13 cellular contexts compared by ENCODE assay signal in genomic region chr20:24970030-24970553, GRCh38. TPM values are rescaled to one million over a fixed set of nuclear protein-coding genes. Genes with fewer than 3 reads are reported as not detected.
DNase-seq lines count a peak whose midpoint lies in the region; ATAC-seq and TF ChIP-seq lines count a peak whose summit lies in the region.
"Had no signal": no experiment of that assay in that cellular context is flagged by ENCODE, and none has a peak within 500 bp of the region (broad histone marks: within the 10 kb centered on the region; RNA-seq: fewer than 3 reads in every experiment).

No MANE protein-coding gene starts in this region.

- TF ChIP-seq CTCF in glutamatergic neuron (IDR thresholded peaks at IDR 0.05; ENCODE audit: partially characterized antibody, unreplicated experiment), result no peak

- DNase-seq in activated T-cell treated with anti-CD3 and anti-CD28 coated beads, Interleukin-2, amount 50 U/mL, for 72 hours, result no peak
- no peak for DNase-seq in activated T-cell treated with anti-CD3 and anti-CD28 coated beads, Interleukin-2, amount 50 U/mL, for 4 hours
- no peak for DNase-seq in glutamatergic neuron
- DNase-seq in NCI-H2227 (lab: John Stamatoyannopoulos, UW; ENCODE audit: unreplicated experiment), result no peak
- no peak for DNase-seq in NCI-H446 (lab: John Stamatoyannopoulos, UW)
- DNase-seq: DMS153, NCI-H1417 treated with DMSO at 0.1 percent for 48 hours, NCI-H2029 treated with DMSO at 0.1 percent for 48 hours, NCI-H524 treated with DMSO at 0.1 percent for 48 hours, PC-3 had no signal

- H3K9me3 Mint-ChIP-seq in activated T-cell treated with anti-CD3 and anti-CD28 coated beads, Interleukin-2, amount 50 U/mL, for 72 hours, result no peaks in the 10 kb centered on the region
- H3K9me3 Mint-ChIP-seq in activated T-cell treated with anti-CD3 and anti-CD28 coated beads, Interleukin-2, amount 50 U/mL, for 4 hours, result no peaks in the 10 kb centered on the region
- peaks cover 31% of the 10 kb centered on the region for H3K9me3 Mint-ChIP-seq in glutamatergic neuron (ENCODE audit: unreplicated experiment)

- peaks cover 6 to 41% of the 10 kb centered on the region in 2 donors for H3K36me3 Mint-ChIP-seq in activated T-cell treated with anti-CD3 and anti-CD28 coated beads, Interleukin-2, amount 50 U/mL, for 72 hours (ENCODE audit: insufficient read depth in 2 of 2)
- H3K36me3 Mint-ChIP-seq in activated T-cell treated with anti-CD3 and anti-CD28 coated beads, Interleukin-2, amount 50 U/mL, for 4 hours (ENCODE audit: insufficient read depth), result peaks cover 69% of the 10 kb centered on the region
- H3K36me3 Mint-ChIP-seq in glutamatergic neuron (ENCODE audit: unreplicated experiment), result no peaks in the 10 kb centered on the region

- no peak for ATAC-seq in activated T-cell treated with anti-CD3 and anti-CD28 coated beads, Interleukin-2, amount 50 U/mL, for 72 hours (replicated peaks in 1 of 2)
- no peak for ATAC-seq in activated T-cell treated with anti-CD3 and anti-CD28 coated beads, Interleukin-2, amount 50 U/mL, for 4 hours
- ATAC-seq in GM19463 (IDR thresholded peaks at IDR 0.05; ENCODE audit: unreplicated experiment) (peak; percentile 43), GM21737 (IDR thresholded peaks at IDR 0.05; ENCODE audit: unreplicated experiment) (no peak)
- ATAC-seq: PC-3 had no signal

- H3K27ac Mint-ChIP-seq in activated T-cell treated with anti-CD3 and anti-CD28 coated beads, Interleukin-2, amount 50 U/mL, for 72 hours, result peak overlapping the region; percentile 56
- peak overlapping the region; percentile 45 for H3K27ac Mint-ChIP-seq in glutamatergic neuron (ENCODE audit: unreplicated experiment)

- H3K4me3 Mint-ChIP-seq in activated T-cell treated with anti-CD3 and anti-CD28 coated beads, Interleukin-2, amount 50 U/mL, for 72 hours, result no peak overlapping the region
- no peak overlapping the region for H3K4me3 Mint-ChIP-seq in activated T-cell treated with anti-CD3 and anti-CD28 coated beads, Interleukin-2, amount 50 U/mL, for 4 hours
- H3K4me3 Mint-ChIP-seq in glutamatergic neuron (ENCODE audit: unreplicated experiment), result peak overlapping the region; percentile 25

- peaks cover 9% of the 10 kb centered on the region for H3K4me1 Mint-ChIP-seq in activated T-cell treated with anti-CD3 and anti-CD28 coated beads, Interleukin-2, amount 50 U/mL, for 72 hours (ENCODE audit: low read depth)
- peaks cover 7% of the 10 kb centered on the region for H3K4me1 Mint-ChIP-seq in activated T-cell treated with anti-CD3 and anti-CD28 coated beads, Interleukin-2, amount 50 U/mL, for 4 hours (ENCODE audit: low read depth)
- H3K4me1 Mint-ChIP-seq in glutamatergic neuron (ENCODE audit: low read depth, unreplicated experiment), result peaks cover 69% of the 10 kb centered on the region

- no peaks in the 10 kb centered on the region for H3K27me3 Mint-ChIP-seq in activated T-cell treated with anti-CD3 and anti-CD28 coated beads, Interleukin-2, amount 50 U/mL, for 72 hours (ENCODE audit: low read depth)
- H3K27me3 Mint-ChIP-seq in activated T-cell treated with anti-CD3 and anti-CD28 coated beads, Interleukin-2, amount 50 U/mL, for 4 hours (ENCODE audit: low read depth), result no peaks in the 10 kb centered on the region
- peaks cover 16% of the 10 kb centered on the region for H3K27me3 Mint-ChIP-seq in glutamatergic neuron (ENCODE audit: unreplicated experiment)

RNA-seq across cellular contexts. Expression of gene CST7, which starts 21.0 kb away (rescaled TPM):
- 100 to 1,000 TPM; 136 to 174 TPM for total RNA-seq in activated T-cell treated with anti-CD3 and anti-CD28 coated beads, Interleukin-2, amount 50 U/mL, for 72 hours
- 10 to 100 TPM; 21.3 to 49.7 (median 46.9) TPM for total RNA-seq in activated T-cell treated with anti-CD3 and anti-CD28 coated beads, Interleukin-2, amount 50 U/mL, for 4 hours
- not detected for total RNA-seq in glutamatergic neuron (ENCODE audit: unreplicated experiment)
- total RNA-seq: A673, PC-3 had no signal

RNA-seq across cellular contexts. Expression of gene APMAP, which starts 22.5 kb away (rescaled TPM):
- total RNA-seq in activated T-cell treated with anti-CD3 and anti-CD28 coated beads, Interleukin-2, amount 50 U/mL, for 72 hours, result 10 to 100 TPM; 65.2 to 70.2 TPM
- 10 to 100 TPM; 58.8 to 61.9 (median 61.4) TPM for total RNA-seq in activated T-cell treated with anti-CD3 and anti-CD28 coated beads, Interleukin-2, amount 50 U/mL, for 4 hours
- total RNA-seq in glutamatergic neuron (ENCODE audit: unreplicated experiment), result 218 TPM

Comparison
In these comparisons a context has a peak if more than half of its experiments do, and no peak if none do; other contexts are left out.
1. RNA of gene CST7, which starts 21.0 kb away (total RNA-seq): 136 to 174 TPM in activated T-cell treated with anti-CD3 and anti-CD28 coated beads, Interleukin-2, amount 50 U/mL, for 72 hours and 21.3 to 49.7 TPM in activated T-cell treated with anti-CD3 and anti-CD28 coated beads, Interleukin-2, amount 50 U/mL, for 4 hours; not detected in glutamatergic neuron (single experiment); every median in the first group is over 10 times any median in the second.